In genomic region chr9:121895836-121896544, GRCh38 we compare ENCODE assay signal across 12 cellular contexts.
DNase-seq lines count a peak whose midpoint lies in the region; ATAC-seq, FAIRE-seq and TF ChIP-seq lines count a peak whose summit lies in the region.
"Had no signal": no experiment of that assay in that cellular context is flagged by ENCODE, and none has a peak within 500 bp of the region (broad histone marks: within the 10 kb centered on the region; RNA-seq: fewer than 3 reads in every experiment).

No MANE protein-coding gene starts in this region.

- H3K27me3 Mint-ChIP-seq in activated naive CD4-positive, alpha-beta T cell treated with anti-CD3 and anti-CD28 coated beads for 36 hours (ENCODE audit: low read depth) = no peaks in the 10 kb centered on the region
- H3K27me3 Mint-ChIP-seq: activated CD4-positive, alpha-beta T cell treated with anti-CD3 and anti-CD28 coated beads, Interleukin-2, amount 10 ng/mL, durations not matched to agents 7 days and 5 days; central memory CD8-positive, alpha-beta T cell had no signal

- TF ChIP-seq POLR2A in A549 (IDR thresholded peaks at IDR 0.05; ENCODE audit: low read length) (no peak), K562 (conservative IDR thresholded peaks at IDR 0.05) (no peak), right lobe of liver (IDR thresholded peaks at IDR 0.05) (no peak)

- no peaks in the 10 kb centered on the region for H3K9me1 ChIP-seq in K562 (ENCODE audit: control insufficient read depth, insufficient read depth, low read length)

- ATAC-seq in A549 (peak; percentile 72 to 80), K562 (peak; percentile 37; the same call in 2 of the 3 replicates), right lobe of liver (peak; percentile 69 to 79 (median 75))
- ATAC-seq: CD8-positive, alpha-beta T cell had no signal

- TF ChIP-seq EP300 in A549 (IDR thresholded peaks at IDR 0.05) (no peak), K562 (IDR thresholded peaks at IDR 0.05; ENCODE audit: low read length) (no peak)

- H3K4me3 Mint-ChIP-seq in activated naive CD4-positive, alpha-beta T cell treated with anti-CD3 and anti-CD28 coated beads for 36 hours = no peak overlapping the region
- H3K4me3 Mint-ChIP-seq: activated CD4-positive, alpha-beta T cell treated with anti-CD3 and anti-CD28 coated beads, Interleukin-2, amount 10 ng/mL, durations not matched to agents 7 days and 5 days; CD8-positive, alpha-beta T cell; central memory CD8-positive, alpha-beta T cell had no signal

- TF ChIP-seq CTCF in A549 (IDR thresholded peaks at IDR 0.05) = no peak
- TF ChIP-seq CTCF in K562 (IDR thresholded peaks at IDR 0.05 in 2 of 3, conservative IDR thresholded peaks at IDR 0.05 in 1 of 3; ENCODE audit: insufficient read depth in 2 of 3, low read depth in 1 of 3, low read length in 3 of 3) = no peak
- peak in 1 of 4 donors; percentile 6 for TF ChIP-seq CTCF in right lobe of liver (IDR thresholded peaks at IDR 0.05)

- H3K36me3 Mint-ChIP-seq in activated naive CD4-positive, alpha-beta T cell treated with anti-CD3 and anti-CD28 coated beads for 36 hours (ENCODE audit: low read depth) = peaks cover 1% of the 10 kb centered on the region
- H3K36me3 Mint-ChIP-seq: CD8-positive, alpha-beta T cell had no signal

- in situ Hi-C loops in K562 (cut with MboI) = no loop called here

- H3K27ac Mint-ChIP-seq in activated naive CD4-positive, alpha-beta T cell treated with anti-CD3 and anti-CD28 coated beads for 36 hours = no peak overlapping the region
- H3K27ac Mint-ChIP-seq: activated CD4-positive, alpha-beta T cell treated with anti-CD3 and anti-CD28 coated beads, Interleukin-2, amount 10 ng/mL, durations not matched to agents 7 days and 5 days; CD8-positive, alpha-beta T cell had no signal

- FAIRE-seq in A549 (lab: Jason Lieb, UNC) (no peak), K562 (lab: Jason Lieb, UNC) (no peak)
- FAIRE-seq: islet of Langerhans had no signal

- H3K9me3 ChIP-seq in A549 (peaks cover 10% of the 10 kb centered on the region; the same call in 2 of the 3 replicates), K562 (replicated peaks; ENCODE audit: control insufficient read depth, insufficient read depth, low read depth, low read length) (peaks cover 6% of the 10 kb centered on the region; the same call in 1 of the 2 replicates), right lobe of liver (no peaks in the 10 kb centered on the region)

- H3K36me3 ChIP-seq in K562 (ENCODE audit: control insufficient read depth, insufficient read depth, low read length) = no peaks in the 10 kb centered on the region
- H3K36me3 ChIP-seq in right lobe of liver = no peaks in the 10 kb centered on the region

- no peaks in the 10 kb centered on the region for H3K79me2 ChIP-seq in K562 (ENCODE audit: control insufficient read depth, insufficient read depth, low read length)

- DNase-seq in A549 (ENCODE audit: low read depth in 1 of 2, low spot score in 1 of 2) (peak in 1 of 2 experiments; percentile 60), HT1080 (ENCODE audit: low read depth) (peak; percentile 27), K562 (ENCODE audit: extremely low read depth in 1 of 4, low spot score in 3 of 4) (no peak), right lobe of liver (peak in 2 of 3 donors; percentile 33 to 64), NCI-H1048 (lab: John Stamatoyannopoulos, UW) (no peak), HK-2 (ENCODE audit: unreplicated experiment) (no peak)
- DNase-seq in activated naive CD4-positive, alpha-beta T cell treated with anti-CD3 and anti-CD28 coated beads for 36 hours = no peak
- DNase-seq in effector CD8-positive, alpha-beta T cell (lab: John Stamatoyannopoulos, UW) = no peak
- DNase-seq: activated CD4-positive, alpha-beta T cell treated with anti-CD3 and anti-CD28 coated beads, Interleukin-2, amount 10 ng/mL, durations not matched to agents 7 days and 5 days; CD8-positive, alpha-beta T cell had no signal

- TF ChIP-seq RAD21 in A549 (conservative IDR thresholded peaks at IDR 0.05 in 1 of 2, IDR thresholded peaks at IDR 0.05 in 1 of 2) = no peak
- TF ChIP-seq RAD21 in K562 (CRISPR knock-in tag; conservative IDR thresholded peaks at IDR 0.05 in 1 of 2, IDR thresholded peaks at IDR 0.05 in 1 of 2) = no peak

- H3K9ac ChIP-seq in K562 (ENCODE audit: insufficient read depth in 1 of 2, low read depth in 2 of 2, low read length in 2 of 2) = no peak overlapping the region

- intact Hi-C loops in K562 (cut with micrococcal nuclease) (no loop called here), right lobe of liver (cut with DNase I) (no loop called here)
- intact Hi-C loops in activated naive CD4-positive, alpha-beta T cell treated with anti-CD3 and anti-CD28 coated beads for 36 hours (cut with micrococcal nuclease) = no loop called here

- BruUV-seq in K562 (replicated peaks; lab: Mats Ljungman, UMichigan) = no TSS peak

- POLR2A ChIA-PET in A549 (lab: Yijun Ruan, JAX) (no interaction called here), K562 (lab: Yijun Ruan, JAX) (no interaction called here)

- H3K4me1 ChIP-seq in A549 (no peaks in the 10 kb centered on the region), K562 (replicated peaks in 1 of 2; ENCODE audit: control insufficient read depth in 2 of 2, insufficient read depth in 2 of 2, low read length in 2 of 2) (peaks cover 0 to 5% of the 10 kb centered on the region in 2 experiments; a peak in 1 of 5 replicates), right lobe of liver (no peaks in the 10 kb centered on the region)

- no peaks in the 10 kb centered on the region for H4K20me1 ChIP-seq in K562 (replicated peaks; ENCODE audit: control insufficient read depth, insufficient read depth, low read length)

- H3K4me2 ChIP-seq in A549 = no peak overlapping the region
- no peak overlapping the region for H3K4me2 ChIP-seq in K562 (ENCODE audit: insufficient read depth, low read length)

- CTCF ChIA-PET in A549 (lab: Yijun Ruan, JAX) (no interaction called here), K562 (lab: Yijun Ruan, JAX; ENCODE audit: low intra/inter-chr PET ratio) (no interaction called here)
- CTCF ChIA-PET in activated naive CD4-positive, alpha-beta T cell treated with anti-CD3 and anti-CD28 coated beads for 36 hours (lab: Charles Lee) = no interaction called here

- no peak overlapping the region for H2AFZ ChIP-seq in K562 (ENCODE audit: low read depth, low read length)

- H3K4me1 Mint-ChIP-seq in activated naive CD4-positive, alpha-beta T cell treated with anti-CD3 and anti-CD28 coated beads for 36 hours (ENCODE audit: low read depth) = no peaks in the 10 kb centered on the region
- H3K4me1 Mint-ChIP-seq: activated CD4-positive, alpha-beta T cell treated with anti-CD3 and anti-CD28 coated beads, Interleukin-2, amount 10 ng/mL, durations not matched to agents 7 days and 5 days; central memory CD8-positive, alpha-beta T cell had no signal

- WGBS in A549 (ENCODE audit: missing lambda C conversion rate) = 33% methylated on average over 12 of the region's 12 CpGs
- WGBS in K562 (ENCODE audit: insufficient coverage, low coverage, missing lambda C conversion rate) = 2% methylated on average over 11 of the region's 12 CpGs
- WGBS in right lobe of liver (ENCODE audit: insufficient coverage, low coverage, low lambda C conversion rate, missing lambda C conversion rate) = 52% methylated on average over 6 of the region's 12 CpGs

- H3K4me3 ChIP-seq in A549 (no peak overlapping the region), K562 (no peak overlapping the region), right lobe of liver (no peak overlapping the region)

- H3K9me3 Mint-ChIP-seq in activated naive CD4-positive, alpha-beta T cell treated with anti-CD3 and anti-CD28 coated beads for 36 hours = peaks cover 14% of the 10 kb centered on the region
- H3K9me3 Mint-ChIP-seq: central memory CD8-positive, alpha-beta T cell had no signal

- H3K27ac ChIP-seq in A549 (no peak overlapping the region), K562 (ENCODE audit: extremely low read depth, low read depth, low read length) (no peak overlapping the region), right lobe of liver (no peak overlapping the region)

- peaks cover 0 to 4% of the 10 kb centered on the region in 2 experiments; a peak in 1 of 5 replicates for H3K27me3 ChIP-seq in K562 (ENCODE audit: control insufficient read depth in 2 of 2, insufficient read depth in 2 of 2, low read length in 2 of 2)
- no peaks in the 10 kb centered on the region for H3K27me3 ChIP-seq in right lobe of liver

TF ChIP-seq in A549, 52 proteins besides CTCF, POLR2A, EP300 and RAD21:
- no peak for TF ChIP-seq KDM1A (IDR thresholded peaks at IDR 0.05; ENCODE audit: low read depth)
- no peak for TF ChIP-seq ATOH8 (CRISPR knock-in tag; IDR thresholded peaks at IDR 0.05; ENCODE audit: low read depth)
- no peak for TF ChIP-seq ZSCAN20 (CRISPR knock-in tag; IDR thresholded peaks at IDR 0.05)

TF ChIP-seq in K562, 482 proteins besides CTCF, POLR2A, EP300 and RAD21 (continues in another document):
- peak; percentile 88 for TF ChIP-seq EGR1 (conservative IDR thresholded peaks at IDR 0.05)
- TF ChIP-seq THRB (CRISPR knock-in tag; conservative IDR thresholded peaks at IDR 0.05) = 0 out of 2 replicates have a peak, but pooled peaks have one; percentile 8
- TF ChIP-seq ILK (tag; IDR thresholded peaks at IDR 0.05; ENCODE audit: borderline replicate concordance, low read depth) = no peak
- TF ChIP-seq MAX (CRISPR knock-in tag; IDR thresholded peaks at IDR 0.05) = 0 out of 2 replicates have a peak, but pooled peaks have one; percentile 17
- peak in 1 of 2 experiments; percentile 39; a peak in 1 of 4 replicates for TF ChIP-seq MLLT1 (IDR thresholded peaks at IDR 0.05)

Comparison
In these comparisons a context has a peak if more than half of its experiments do, and no peak if none do; other contexts are left out.
1. DNase-seq: peak in HT1080 (single experiment) and right lobe of liver (2 of 3); none in K562 (0 of 4), NCI-H1048 (single experiment), activated naive CD4-positive, alpha-beta T cell treated with anti-CD3 and anti-CD28 coated beads for 36 hours (single experiment), HK-2 (single experiment) and effector CD8-positive, alpha-beta T cell (single experiment).
2. Of the 35 proteins assayed by ChIP-seq in both K562 and A549: peak only in K562: MAX; only in A549: none; in both: none; in neither: 34.
3. Peak in every context shown above with its lines, with median percentiles within 50 percentile points of each other: ATAC-seq.